In genomic region chr10:15545266-15545665, GRCh38 we compare ENCODE assay signal across 39 cellular contexts.
"Had no signal": no experiment of that assay in that cellular context is flagged by ENCODE, and none has a peak within 500 bp of the region (broad histone marks: within the 10 kb centered on the region; RNA-seq: fewer than 3 reads in every experiment).

No MANE protein-coding gene starts in this region.

- H3K36me3 Mint-ChIP-seq: activated naive CD4-positive, alpha-beta T cell treated with anti-CD3 and anti-CD28 coated beads, Interleukin-2, amount 10 ng/mL, durations not matched to agents 7 days and 5 days; activated naive CD4-positive, alpha-beta T cell treated with anti-CD3 and anti-CD28 coated beads, Interleukin-2, amount 50 U/mL, for 24 hours; activated naive CD8-positive, alpha-beta T cell; activated naive CD8-positive, alpha-beta T cell treated with anti-CD3 and anti-CD28 coated beads for 36 hours; activated naive CD8-positive, alpha-beta T cell treated with anti-CD3 and anti-CD28 coated beads, Interleukin-2, amount 10 ng/mL, durations not matched to agents 7 days and 5 days had no signal

- H3K36me3 ChIP-seq: brain microvascular endothelial cell, breast epithelium, cardiac muscle cell, colonic mucosa had no signal

- FAIRE-seq: astrocyte, bronchial epithelial cell, colon had no signal

- H3K4me3 ChIP-seq: ascending aorta, body of pancreas, breast epithelium, cardiac muscle cell, colonic mucosa had no signal

- H3K9me3 Mint-ChIP-seq: activated naive CD4-positive, alpha-beta T cell treated with anti-CD3 and anti-CD28 coated beads, Interleukin-2, amount 10 ng/mL, durations not matched to agents 7 days and 5 days; activated naive CD8-positive, alpha-beta T cell treated with anti-CD3 and anti-CD28 coated beads, Interleukin-2, amount 50 U/mL, for 24 hours; activated T-cell treated with anti-CD3 and anti-CD28 coated beads, Interleukin-2, amount 50 U/mL, for 24 hours; activated T-helper 1 cell treated with anti-CD3 and anti-CD28 coated beads, Interleukin-12 subunit alpha, Interleukin-12 subunit beta, Interleukin-2, Interleukin-4 antibody, amounts not matched to agents 30 ng/mL and 10 ng/mL and 1 ng/mL, durations not matched to agents 14 hours and 24 hours and 36 hours; activated T-helper 2 cell treated with anti-CD3 and anti-CD28 coated beads, Interferon-gamma antibody, Interleukin-2, Interleukin-4, amounts not matched to agents 10 μg/mL and 5 μg/mL and 100 μg/mL, durations not matched to agents 14 hours and 24 hours and 36 hours; central memory CD8-positive, alpha-beta T cell had no signal

- H3K4me1 ChIP-seq: body of pancreas, breast epithelium, colonic mucosa had no signal

- H3K27ac ChIP-seq: body of pancreas, brain microvascular endothelial cell, breast epithelium, cardiac muscle cell, colonic mucosa had no signal

- DNase-seq: activated effector memory CD4-positive, alpha-beta T cell treated with anti-CD3 and anti-CD28 coated beads, Interleukin-2, amount 50 U/mL, for 16 hours; activated effector memory CD4-positive, alpha-beta T cell treated with Interleukin-2 at 50 U/mL for 16 hours; activated gamma-delta T cell; activated gamma-delta T cell treated with Interleukin-2 at 50 U/mL for 16 hours; activated naive CD4-positive, alpha-beta T cell; activated naive CD4-positive, alpha-beta T cell treated with anti-CD3 and anti-CD28 coated beads for 36 hours; activated naive CD4-positive, alpha-beta T cell treated with anti-CD3 and anti-CD28 coated beads, Interleukin-2, amount 10 ng/mL, durations not matched to agents 7 days and 5 days; activated naive CD4-positive, alpha-beta T cell treated with anti-CD3 and anti-CD28 coated beads, Interleukin-2, amount 50 U/mL, for 16 hours; activated naive CD4-positive, alpha-beta T cell treated with Interleukin-2 at 50 U/mL for 16 hours; activated naive CD8-positive, alpha-beta T cell treated with anti-CD3 and anti-CD28 coated beads for 36 hours; activated naive CD8-positive, alpha-beta T cell treated with anti-CD3 and anti-CD28 coated beads, Interleukin-2, amount 10 ng/mL, durations not matched to agents 7 days and 5 days; activated naive CD8-positive, alpha-beta T cell treated with anti-CD3 and anti-CD28 coated beads, Interleukin-2, amount 50 U/mL, for 24 hours; activated T-cell treated with anti-CD3 and anti-CD28 coated beads, Interleukin-2, amount 50 U/mL, for 24 hours; activated T-cell treated with anti-CD3 and anti-CD28 coated beads, Interleukin-2, amount 50 U/mL, for 4 hours; activated T-cell treated with anti-CD3 and anti-CD28 coated beads, Interleukin-2, amount 50 U/mL, for 48 hours; activated T-cell treated with anti-CD3 and anti-CD28 coated beads, Interleukin-2, amount 50 U/mL, for 72 hours; amniotic stem cell; amygdala; anterior cingulate cortex; aorta; body of pancreas; brain microvascular endothelial cell; caudate nucleus; central memory CD4-positive, alpha-beta T cell; cerebellar nuclear complex; colonic mucosa had no signal

- H3K9me3 ChIP-seq: ascending aorta, colonic mucosa had no signal

- H3K27me3 ChIP-seq: ascending aorta, body of pancreas, brain microvascular endothelial cell, breast epithelium, cardiac muscle cell, colonic mucosa had no signal

- ATAC-seq: activated naive CD8-positive, alpha-beta T cell treated with anti-CD3 and anti-CD28 coated beads, Interleukin-2, amount 50 U/mL, for 24 hours; activated T-cell treated with anti-CD3 and anti-CD28 coated beads, Interleukin-2, amount 50 U/mL, for 4 hours; activated T-cell treated with anti-CD3 and anti-CD28 coated beads, Interleukin-2, amount 50 U/mL, for 72 hours; activated T-helper 17 cell treated with anti-CD3 and anti-CD28 coated beads, Interleukin-2, amount 50 U/mL, for 72 hours; body of pancreas had no signal

- H3K27ac Mint-ChIP-seq: activated naive CD4-positive, alpha-beta T cell treated with anti-CD3 and anti-CD28 coated beads for 36 hours; activated naive CD4-positive, alpha-beta T cell treated with anti-CD3 and anti-CD28 coated beads, Interleukin-2, amount 10 ng/mL, durations not matched to agents 7 days and 5 days; activated naive CD4-positive, alpha-beta T cell treated with anti-CD3 and anti-CD28 coated beads, Interleukin-2, amount 50 U/mL, for 24 hours; activated naive CD8-positive, alpha-beta T cell; activated naive CD8-positive, alpha-beta T cell treated with anti-CD3 and anti-CD28 coated beads for 36 hours; activated naive CD8-positive, alpha-beta T cell treated with anti-CD3 and anti-CD28 coated beads, Interleukin-2, amount 10 ng/mL, durations not matched to agents 7 days and 5 days; activated naive CD8-positive, alpha-beta T cell treated with anti-CD3 and anti-CD28 coated beads, Interleukin-2, amount 50 U/mL, for 24 hours; activated T-cell treated with anti-CD3 and anti-CD28 coated beads, Interleukin-2, amount 50 U/mL, for 24 hours; activated T-cell treated with anti-CD3 and anti-CD28 coated beads, Interleukin-2, amount 50 U/mL, for 72 hours; activated T-helper 1 cell treated with anti-CD3 and anti-CD28 coated beads, Interleukin-12 subunit alpha, Interleukin-12 subunit beta, Interleukin-2, Interleukin-4 antibody, amounts not matched to agents 30 ng/mL and 10 ng/mL and 1 ng/mL, durations not matched to agents 14 hours and 24 hours and 36 hours; activated T-helper 17 cell treated with anti-CD3 and anti-CD28 coated beads, Interleukin-2, amount 50 U/mL, for 72 hours; activated T-helper 2 cell treated with anti-CD3 and anti-CD28 coated beads, Interferon-gamma antibody, Interleukin-2, Interleukin-4, amounts not matched to agents 10 μg/mL and 5 μg/mL and 100 μg/mL, durations not matched to agents 14 hours and 24 hours and 36 hours; brain had no signal
